Comparison of ENCODE assay signal across 35 cellular contexts in genomic region chr19:38307076-38307475, GRCh38. TPM values are rescaled to one million over a fixed set of nuclear protein-coding genes. Genes with fewer than 3 reads are reported as not detected.
"Had no signal": no experiment of that assay in that cellular context is flagged by ENCODE, and none has a peak within 500 bp of the region (broad histone marks: within the 10 kb centered on the region; RNA-seq: fewer than 3 reads in every experiment).

No MANE protein-coding gene starts in this region.

- DNase-seq: activated CD4-positive, alpha-beta memory T cell treated with anti-CD3 and anti-CD28 coated beads for 36 hours; activated CD4-positive, alpha-beta T cell treated with anti-CD3 and anti-CD28 coated beads for 1 hour; activated CD4-positive, alpha-beta T cell treated with anti-CD3 and anti-CD28 coated beads for 4 hours; activated CD4-positive, alpha-beta T cell treated with anti-CD3 and anti-CD28 coated beads, Interleukin-2, amount 50 U/mL, for 1 hour; activated CD8-positive, alpha-beta memory T cell treated with anti-CD3 and anti-CD28 coated beads, Interleukin-2, amount 10 ng/mL, durations not matched to agents 7 days and 5 days; activated CD8-positive, alpha-beta memory T cell treated with anti-CD3 and anti-CD28 coated beads, Interleukin-2, amount 50 U/mL, for 4 hours; activated CD8-positive, alpha-beta T cell treated with anti-CD3 and anti-CD28 coated beads, Interleukin-2, amount 10 ng/mL, durations not matched to agents 7 days and 5 days; activated effector memory CD4-positive, alpha-beta T cell treated with anti-CD3 and anti-CD28 coated beads, Interleukin-2, amount 50 U/mL, for 16 hours; activated naive CD4-positive, alpha-beta T cell treated with anti-CD3 and anti-CD28 coated beads, Interleukin-2, amount 10 ng/mL, durations not matched to agents 7 days and 5 days; activated naive CD8-positive, alpha-beta T cell treated with anti-CD3 and anti-CD28 coated beads, Interleukin-2, amount 10 ng/mL, durations not matched to agents 7 days and 5 days; activated T-cell treated with anti-CD3 and anti-CD28 coated beads, Interleukin-2, amount 50 U/mL, for 1 hour; activated T-cell treated with anti-CD3 and anti-CD28 coated beads, Interleukin-2, amount 50 U/mL, for 48 hours; brain microvascular endothelial cell; dermis blood vessel endothelial cell; effector CD4-positive, alpha-beta T cell; effector memory CD8-positive, alpha-beta T cell; esophagus squamous epithelium; foreskin melanocyte; heart right ventricle; T-helper 2 cell had no signal

- H3K9me3 ChIP-seq: esophagus squamous epithelium, gastroesophageal sphincter, heart right ventricle had no signal

- H3K36me3 Mint-ChIP-seq: WTC11 had no signal

- H3K27me3 ChIP-seq: brain microvascular endothelial cell, esophagus squamous epithelium, gastroesophageal sphincter, heart right ventricle, hepatocyte had no signal

- H3K4me2 ChIP-seq: hepatocyte had no signal

- H3K27me3 Mint-ChIP-seq: activated CD4-positive, alpha-beta memory T cell treated with anti-CD3 and anti-CD28 coated beads for 36 hours; activated CD8-positive, alpha-beta memory T cell treated with anti-CD3 and anti-CD28 coated beads, Interleukin-2, amount 10 ng/mL, durations not matched to agents 7 days and 5 days; activated naive CD4-positive, alpha-beta T cell treated with anti-CD3 and anti-CD28 coated beads, Interleukin-2, amount 10 ng/mL, durations not matched to agents 7 days and 5 days; activated naive CD8-positive, alpha-beta T cell treated with anti-CD3 and anti-CD28 coated beads, Interleukin-2, amount 10 ng/mL, durations not matched to agents 7 days and 5 days; central memory CD8-positive, alpha-beta T cell; effector memory CD8-positive, alpha-beta T cell had no signal

- H3K4me1 ChIP-seq: gastroesophageal sphincter had no signal

- FAIRE-seq: astrocyte, bronchial epithelial cell, TTC549 had no signal

- H3K4me3 ChIP-seq: coronary artery, esophagus squamous epithelium, gastroesophageal sphincter, heart right ventricle, hepatocyte had no signal

- H3K27ac Mint-ChIP-seq: activated CD4-positive, alpha-beta memory T cell treated with anti-CD3 and anti-CD28 coated beads for 36 hours; activated CD8-positive, alpha-beta memory T cell treated with anti-CD3 and anti-CD28 coated beads, Interleukin-2, amount 10 ng/mL, durations not matched to agents 7 days and 5 days; activated CD8-positive, alpha-beta T cell treated with anti-CD3 and anti-CD28 coated beads, Interleukin-2, amount 10 ng/mL, durations not matched to agents 7 days and 5 days; activated naive CD4-positive, alpha-beta T cell treated with anti-CD3 and anti-CD28 coated beads, Interleukin-2, amount 10 ng/mL, durations not matched to agents 7 days and 5 days; activated naive CD4-positive, alpha-beta T cell treated with anti-CD3 and anti-CD28 coated beads, Interleukin-2, amount 50 U/mL, for 72 hours; activated naive CD8-positive, alpha-beta T cell treated with anti-CD3 and anti-CD28 coated beads, Interleukin-2, amount 10 ng/mL, durations not matched to agents 7 days and 5 days; activated T-helper 1 cell treated with anti-CD3 and anti-CD28 coated beads, Interleukin-12 subunit alpha, Interleukin-12 subunit beta, Interleukin-2, Interleukin-4 antibody, amounts not matched to agents 30 ng/mL and 10 ng/mL and 1 ng/mL, durations not matched to agents 14 hours and 24 hours and 36 hours; activated T-helper 2 cell treated with anti-CD3 and anti-CD28 coated beads, Interferon-gamma antibody, Interleukin-2, Interleukin-4, amounts not matched to agents 10 μg/mL and 5 μg/mL and 100 μg/mL, durations not matched to agents 14 hours and 24 hours and 36 hours; effector memory CD8-positive, alpha-beta T cell; WTC11 had no signal

- H3K27ac ChIP-seq: brain microvascular endothelial cell, coronary artery, esophagus squamous epithelium, gastroesophageal sphincter, heart right ventricle, hepatocyte, VCaP had no signal

- ATAC-seq: activated CD8-positive, alpha-beta memory T cell treated with anti-CD3 and anti-CD28 coated beads, Interleukin-2, amount 10 ng/mL, durations not matched to agents 7 days and 5 days; activated CD8-positive, alpha-beta T cell treated with anti-CD3 and anti-CD28 coated beads, Interleukin-2, amount 10 ng/mL, durations not matched to agents 7 days and 5 days; activated naive CD4-positive, alpha-beta T cell treated with anti-CD3 and anti-CD28 coated beads, Interleukin-2, amount 50 U/mL, for 72 hours; effector memory CD8-positive, alpha-beta T cell; gastroesophageal sphincter; heart right ventricle; WTC11 had no signal

- H3K9me3 Mint-ChIP-seq: activated CD4-positive, alpha-beta memory T cell treated with anti-CD3 and anti-CD28 coated beads for 36 hours; activated naive CD4-positive, alpha-beta T cell treated with anti-CD3 and anti-CD28 coated beads, Interleukin-2, amount 10 ng/mL, durations not matched to agents 7 days and 5 days; activated naive CD4-positive, alpha-beta T cell treated with anti-CD3 and anti-CD28 coated beads, Interleukin-2, amount 50 U/mL, for 72 hours; activated naive CD8-positive, alpha-beta T cell treated with anti-CD3 and anti-CD28 coated beads, Interleukin-2, amount 10 ng/mL, durations not matched to agents 7 days and 5 days; activated T-helper 1 cell treated with anti-CD3 and anti-CD28 coated beads, Interleukin-12 subunit alpha, Interleukin-12 subunit beta, Interleukin-2, Interleukin-4 antibody, amounts not matched to agents 30 ng/mL and 10 ng/mL and 1 ng/mL, durations not matched to agents 14 hours and 24 hours and 36 hours; activated T-helper 2 cell treated with anti-CD3 and anti-CD28 coated beads, Interferon-gamma antibody, Interleukin-2, Interleukin-4, amounts not matched to agents 10 μg/mL and 5 μg/mL and 100 μg/mL, durations not matched to agents 14 hours and 24 hours and 36 hours; central memory CD8-positive, alpha-beta T cell; effector memory CD8-positive, alpha-beta T cell; WTC11 had no signal

- H3K4me3 Mint-ChIP-seq: activated CD4-positive, alpha-beta memory T cell treated with anti-CD3 and anti-CD28 coated beads for 36 hours; activated CD8-positive, alpha-beta memory T cell treated with anti-CD3 and anti-CD28 coated beads, Interleukin-2, amount 10 ng/mL, durations not matched to agents 7 days and 5 days; activated CD8-positive, alpha-beta T cell treated with anti-CD3 and anti-CD28 coated beads, Interleukin-2, amount 10 ng/mL, durations not matched to agents 7 days and 5 days; activated naive CD4-positive, alpha-beta T cell treated with anti-CD3 and anti-CD28 coated beads, Interleukin-2, amount 10 ng/mL, durations not matched to agents 7 days and 5 days; activated naive CD8-positive, alpha-beta T cell treated with anti-CD3 and anti-CD28 coated beads, Interleukin-2, amount 10 ng/mL, durations not matched to agents 7 days and 5 days; activated T-helper 1 cell treated with anti-CD3 and anti-CD28 coated beads, Interleukin-12 subunit alpha, Interleukin-12 subunit beta, Interleukin-2, Interleukin-4 antibody, amounts not matched to agents 30 ng/mL and 10 ng/mL and 1 ng/mL, durations not matched to agents 14 hours and 24 hours and 36 hours; central memory CD8-positive, alpha-beta T cell; effector memory CD8-positive, alpha-beta T cell; WTC11 had no signal

RNA-seq across cellular contexts. Expression of gene C19orf33, which starts 3.0 kb away (rescaled TPM):
- total RNA-seq: activated CD4-positive, alpha-beta memory T cell treated with anti-CD3 and anti-CD28 coated beads for 36 hours; activated CD8-positive, alpha-beta memory T cell treated with anti-CD3 and anti-CD28 coated beads for 36 hours; activated CD8-positive, alpha-beta memory T cell treated with anti-CD3 and anti-CD28 coated beads, Interleukin-2, amount 10 ng/mL, durations not matched to agents 7 days and 5 days; activated CD8-positive, alpha-beta T cell treated with anti-CD3 and anti-CD28 coated beads, Interleukin-2, amount 10 ng/mL, durations not matched to agents 7 days and 5 days; activated naive CD4-positive, alpha-beta T cell treated with anti-CD3 and anti-CD28 coated beads, Interleukin-2, amount 50 U/mL, for 72 hours; activated naive CD8-positive, alpha-beta T cell treated with anti-CD3 and anti-CD28 coated beads, Interleukin-2, amount 10 ng/mL, durations not matched to agents 7 days and 5 days; activated T-helper 1 cell treated with anti-CD3 and anti-CD28 coated beads, Interleukin-12 subunit alpha, Interleukin-12 subunit beta, Interleukin-2, Interleukin-4 antibody, amounts not matched to agents 30 ng/mL and 10 ng/mL and 1 ng/mL, durations not matched to agents 14 hours and 24 hours and 36 hours; cerebellum; fibroblast of lung had no signal
- polyA plus RNA-seq: fibroblast of lung had no signal
